Comparison of ENCODE assay signal across 9 cellular contexts in the genomic region with DNA sequence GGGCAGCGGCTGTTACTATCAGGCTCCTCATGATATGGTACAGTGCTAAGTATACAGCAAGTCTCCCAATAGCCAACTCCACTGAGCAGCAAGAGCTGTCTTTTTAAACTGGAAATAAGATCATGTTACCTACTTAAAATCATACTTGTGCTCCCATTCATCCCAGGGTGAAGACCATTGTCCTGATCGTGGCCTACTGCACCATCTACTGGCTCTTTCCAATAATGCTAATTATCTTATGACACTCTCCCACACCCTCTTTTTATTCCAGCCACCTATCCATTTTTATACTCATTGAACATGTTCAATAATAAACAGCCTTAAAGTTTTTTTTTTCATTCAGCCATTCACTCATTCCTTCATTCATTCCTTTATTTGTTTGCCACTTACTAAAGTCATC.
DNase-seq lines count a peak whose midpoint lies in the region; ATAC-seq, FAIRE-seq and TF ChIP-seq lines count a peak whose summit lies in the region.
"Had no signal": no experiment of that assay in that cellular context is flagged by ENCODE, and none has a peak within 500 bp of the region (broad histone marks: within the 10 kb centered on the region; RNA-seq: fewer than 3 reads in every experiment).

No MANE protein-coding gene starts in this region.

- H3K4me1 Mint-ChIP-seq in WTC11 = no peaks in the 10 kb centered on the region

- H3K27ac Mint-ChIP-seq in WTC11 = no peak overlapping the region

- no peak overlapping the region for H2AFZ ChIP-seq in keratinocyte (ENCODE audit: control insufficient read depth, low read length)

- no peaks in the 10 kb centered on the region for H4K20me1 ChIP-seq in keratinocyte (ENCODE audit: control insufficient read depth, extremely low read depth, insufficient read depth, low read length)

- H3K4me3 Mint-ChIP-seq in WTC11 = no peak overlapping the region

- no peak overlapping the region for H3K4me3 ChIP-seq in keratinocyte (ENCODE audit: control insufficient read depth in 2 of 3, extremely low read depth in 1 of 3, insufficient read depth in 2 of 3, low read depth in 1 of 3, low read length in 3 of 3)

- no peaks in the 10 kb centered on the region for H3K79me2 ChIP-seq in keratinocyte (ENCODE audit: control insufficient read depth, insufficient read depth, low read length)

- no peak for TF ChIP-seq CTCF in WTC11 (IDR thresholded peaks at IDR 0.05)
- peak; percentile 31 to 67 (median 40) for TF ChIP-seq CTCF in keratinocyte (optimal IDR thresholded peaks at IDR 0.05 in 1 of 3, IDR thresholded peaks at IDR 0.05 in 1 of 3, conservative IDR thresholded peaks at IDR 0.05 in 1 of 3; ENCODE audit: extremely low read depth in 1 of 3, insufficient read depth in 2 of 3, low read length in 3 of 3)

- H3K36me3 Mint-ChIP-seq in WTC11 = no peaks in the 10 kb centered on the region

- peak; percentile 82 for ATAC-seq in WTC11
- no peak for ATAC-seq in GM21526 (IDR thresholded peaks at IDR 0.05; ENCODE audit: low FRiP score, unreplicated experiment)
- ATAC-seq in HG03280 (IDR thresholded peaks at IDR 0.05; ENCODE audit: unreplicated experiment) = no peak
- no peak for ATAC-seq in stimulated activated naive CD8-positive, alpha-beta T cell treated with anti-CD3 and anti-CD28 coated beads, Interleukin-15, Interleukin-2, amounts not matched to agents 100 U/mL and 50 U/mL, for 24 hours

- POLR2A ChIA-PET in WTC11 (lab: Charles Lee) = no interaction called here

- H3K4me1 ChIP-seq in keratinocyte (ENCODE audit: control insufficient read depth, extremely low read depth, insufficient read depth, low read length) = no peaks in the 10 kb centered on the region

- peaks cover 0 to 1% of the 10 kb centered on the region in 2 experiments for H3K36me3 ChIP-seq in keratinocyte (ENCODE audit: control insufficient read depth in 2 of 2, extremely low read depth in 1 of 2, insufficient read depth in 2 of 2, low read length in 2 of 2)

- CTCF ChIA-PET in WTC11 (lab: Charles Lee) = interaction anchor here (0.6 to 2.6 kb wide), 5 partner anchors 61 to 429 kb away, joined by 3 to 17 read pairs (median 3); no protein-coding TSS in a partner anchor

- peak; percentile 36 to 46 for DNase-seq in AML-193 (lab: John Stamatoyannopoulos, UW)
- peak; percentile 10 for DNase-seq in HTR-8/SVneo (ENCODE audit: insufficient read length, low spot score)
- DNase-seq in WTC11 (ENCODE audit: low spot score) = no peak
- DNase-seq in keratinocyte (ENCODE audit: low read depth, low spot score) = no peak
- no peak for DNase-seq in inferior parietal cortex (ENCODE audit: extremely low spot score)
- no peak for DNase-seq in stimulated activated naive CD8-positive, alpha-beta T cell treated with anti-CD3 and anti-CD28 coated beads, Interleukin-15, Interleukin-2, amounts not matched to agents 100 U/mL and 50 U/mL, for 24 hours
- DNase-seq: cortex of kidney had no signal

- no peaks in the 10 kb centered on the region for H3K9me3 ChIP-seq in keratinocyte (ENCODE audit: control insufficient read depth, low read depth, low read length)

- H3K27me3 Mint-ChIP-seq in WTC11 (ENCODE audit: low read depth) = no peaks in the 10 kb centered on the region

- no peak overlapping the region for H3K4me2 ChIP-seq in keratinocyte (ENCODE audit: control insufficient read depth, extremely low read depth, insufficient read depth, low read depth, low read length)

- no peaks in the 10 kb centered on the region for H3K9me1 ChIP-seq in keratinocyte (ENCODE audit: control insufficient read depth, extremely low read depth, insufficient read depth, low read length)

- peak; percentile 83 for FAIRE-seq in HTR-8/SVneo (lab: Jason Lieb, UNC)
- no peak for FAIRE-seq in keratinocyte (lab: Jason Lieb, UNC)

- H3K27me3 ChIP-seq in keratinocyte (ENCODE audit: control insufficient read depth, extremely low read depth, insufficient read depth, low read length) = no peaks in the 10 kb centered on the region

- no peak overlapping the region for H3K9ac ChIP-seq in keratinocyte (ENCODE audit: control insufficient read depth, extremely low read depth, insufficient read depth, low read length)

- dilution Hi-C loops in keratinocyte (cut with MboI; ENCODE audit: extremely low pct_ligation_motif_present, low sequenced_read_pairs) = no loop called here

- no peak overlapping the region for H3K27ac ChIP-seq in keratinocyte (ENCODE audit: control insufficient read depth, insufficient read depth, low read length)

- no peaks in the 10 kb centered on the region for H3K9me3 Mint-ChIP-seq in WTC11

TF ChIP-seq in WTC11, 78 proteins besides CTCF, POLR2A, EP300 and RAD21:
- TF ChIP-seq ZNF671 (CRISPR knock-in tag; IDR thresholded peaks at IDR 0.05) (no peak), CREB1 (CRISPR knock-in tag; IDR thresholded peaks at IDR 0.05) (no peak), GABPB1 (CRISPR knock-in tag; IDR thresholded peaks at IDR 0.05) (no peak), ZNF416 (CRISPR knock-in tag; IDR thresholded peaks at IDR 0.05) (no peak), ZNF317 (CRISPR knock-in tag; IDR thresholded peaks at IDR 0.05; ENCODE audit: borderline replicate concordance, low read depth) (no peak), TEAD1 (CRISPR knock-in tag; IDR thresholded peaks at IDR 0.05) (no peak), JUN (CRISPR knock-in tag; IDR thresholded peaks at IDR 0.05) (no peak)
- TF ChIP-seq, protein P1, sequence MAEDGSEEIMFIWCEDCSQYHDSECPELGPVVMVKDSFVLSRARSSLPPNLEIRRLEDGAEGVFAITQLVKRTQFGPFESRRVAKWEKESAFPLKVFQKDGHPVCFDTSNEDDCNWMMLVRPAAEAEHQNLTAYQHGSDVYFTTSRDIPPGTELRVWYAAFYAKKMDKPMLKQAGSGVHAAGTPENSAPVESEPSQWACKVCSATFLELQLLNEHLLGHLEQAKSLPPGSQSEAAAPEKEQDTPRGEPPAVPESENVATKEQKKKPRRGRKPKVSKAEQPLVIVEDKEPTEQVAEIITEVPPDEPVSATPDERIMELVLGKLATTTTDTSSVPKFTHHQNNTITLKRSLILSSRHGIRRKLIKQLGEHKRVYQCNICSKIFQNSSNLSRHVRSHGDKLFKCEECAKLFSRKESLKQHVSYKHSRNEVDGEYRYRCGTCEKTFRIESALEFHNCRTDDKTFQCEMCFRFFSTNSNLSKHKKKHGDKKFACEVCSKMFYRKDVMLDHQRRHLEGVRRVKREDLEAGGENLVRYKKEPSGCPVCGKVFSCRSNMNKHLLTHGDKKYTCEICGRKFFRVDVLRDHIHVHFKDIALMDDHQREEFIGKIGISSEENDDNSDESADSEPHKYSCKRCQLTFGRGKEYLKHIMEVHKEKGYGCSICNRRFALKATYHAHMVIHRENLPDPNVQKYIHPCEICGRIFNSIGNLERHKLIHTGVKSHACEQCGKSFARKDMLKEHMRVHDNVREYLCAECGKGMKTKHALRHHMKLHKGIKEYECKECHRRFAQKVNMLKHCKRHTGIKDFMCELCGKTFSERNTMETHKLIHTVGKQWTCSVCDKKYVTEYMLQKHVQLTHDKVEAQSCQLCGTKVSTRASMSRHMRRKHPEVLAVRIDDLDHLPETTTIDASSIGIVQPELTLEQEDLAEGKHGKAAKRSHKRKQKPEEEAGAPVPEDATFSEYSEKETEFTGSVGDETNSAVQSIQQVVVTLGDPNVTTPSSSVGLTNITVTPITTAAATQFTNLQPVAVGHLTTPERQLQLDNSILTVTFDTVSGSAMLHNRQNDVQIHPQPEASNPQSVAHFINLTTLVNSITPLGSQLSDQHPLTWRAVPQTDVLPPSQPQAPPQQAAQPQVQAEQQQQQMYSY (CRISPR knock-in tag; IDR thresholded peaks at IDR 0.05) = no peak
- TF ChIP-seq, protein P2, sequence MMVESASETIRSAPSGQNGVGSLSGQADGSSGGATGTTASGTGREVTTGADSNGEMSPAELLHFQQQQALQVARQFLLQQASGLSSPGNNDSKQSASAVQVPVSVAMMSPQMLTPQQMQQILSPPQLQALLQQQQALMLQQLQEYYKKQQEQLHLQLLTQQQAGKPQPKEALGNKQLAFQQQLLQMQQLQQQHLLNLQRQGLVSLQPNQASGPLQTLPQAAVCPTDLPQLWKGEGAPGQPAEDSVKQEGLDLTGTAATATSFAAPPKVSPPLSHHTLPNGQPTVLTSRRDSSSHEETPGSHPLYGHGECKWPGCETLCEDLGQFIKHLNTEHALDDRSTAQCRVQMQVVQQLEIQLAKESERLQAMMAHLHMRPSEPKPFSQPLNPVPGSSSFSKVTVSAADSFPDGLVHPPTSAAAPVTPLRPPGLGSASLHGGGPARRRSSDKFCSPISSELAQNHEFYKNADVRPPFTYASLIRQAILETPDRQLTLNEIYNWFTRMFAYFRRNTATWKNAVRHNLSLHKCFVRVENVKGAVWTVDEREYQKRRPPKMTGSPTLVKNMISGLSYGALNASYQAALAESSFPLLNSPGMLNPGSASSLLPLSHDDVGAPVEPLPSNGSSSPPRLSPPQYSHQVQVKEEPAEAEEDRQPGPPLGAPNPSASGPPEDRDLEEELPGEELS (CRISPR knock-in tag; IDR thresholded peaks at IDR 0.05) = no peak
- TF ChIP-seq, protein P3, sequence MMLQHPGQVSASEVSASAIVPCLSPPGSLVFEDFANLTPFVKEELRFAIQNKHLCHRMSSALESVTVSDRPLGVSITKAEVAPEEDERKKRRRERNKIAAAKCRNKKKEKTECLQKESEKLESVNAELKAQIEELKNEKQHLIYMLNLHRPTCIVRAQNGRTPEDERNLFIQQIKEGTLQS (CRISPR knock-in tag; conservative IDR thresholded peaks at IDR 0.05) = no peak

Comparison
In these comparisons a context has a peak if more than half of its experiments do, and no peak if none do; other contexts are left out.
1. DNase-seq: peak in AML-193 (2 of 2) and HTR-8/SVneo (single experiment); none in WTC11 (single experiment), keratinocyte (single experiment), inferior parietal cortex (single experiment) and stimulated activated naive CD8-positive, alpha-beta T cell treated with anti-CD3 and anti-CD28 coated beads, Interleukin-15, Interleukin-2, amounts not matched to agents 100 U/mL and 50 U/mL, for 24 hours (single experiment).